In genomic region chr15:40764766-40765136, GRCh38 we compare ENCODE assay signal across 9 cellular contexts. TPM values are rescaled to one million over a fixed set of nuclear protein-coding genes. Genes with fewer than 3 reads are reported as not detected.
DNase-seq lines count a peak whose midpoint lies in the region; ATAC-seq and TF ChIP-seq lines count a peak whose summit lies in the region.
"Had no signal": no experiment of that assay in that cellular context is flagged by ENCODE, and none has a peak within 500 bp of the region (broad histone marks: within the 10 kb centered on the region; RNA-seq: fewer than 3 reads in every experiment).

No MANE protein-coding gene starts in this region.

- no peak overlapping the region for H2AFZ ChIP-seq in ACC112 (ENCODE audit: low read length, unreplicated experiment)

- no peaks in the 10 kb centered on the region for H3K79me2 ChIP-seq in ACC112 (ENCODE audit: control insufficient read depth, insufficient read depth, low read length, unreplicated experiment)

- no peak for TF ChIP-seq CTCF in choroid plexus epithelial cell (conservative IDR thresholded peaks at IDR 0.05; ENCODE audit: low read depth, low read length)

- DNase-seq in Jurkat, Clone E6-1 (ENCODE audit: low read depth, low spot score): no peak
- peak; percentile 20 for DNase-seq in choroid plexus epithelial cell (ENCODE audit: low read depth)
- DNase-seq in myocyte (ENCODE audit: low read depth): peak; percentile 11
- DNase-seq in glomerular visceral epithelial cell (ENCODE audit: extremely low spot score): no peak
- DNase-seq in NCI-H187 treated with DMSO at 0.1 percent for 48 hours (lab: John Stamatoyannopoulos, UW): no peak
- DNase-seq in DMS114 treated with DMSO at 0.1 percent for 48 hours (lab: John Stamatoyannopoulos, UW; ENCODE audit: unreplicated experiment): no peak
- DNase-seq: NCI-H187 had no signal

- H3K27ac ChIP-seq in ACC112 (ENCODE audit: low read depth, low read length): peak overlapping the region; percentile 44

- H3K4me3 ChIP-seq in ACC112 (ENCODE audit: low read depth, low read length): peak overlapping the region; percentile 68
- peak overlapping the region; percentile 56 for H3K4me3 ChIP-seq in Jurkat, Clone E6-1 (ENCODE audit: low read length)
- peak overlapping the region; percentile 60 for H3K4me3 ChIP-seq in choroid plexus epithelial cell (ENCODE audit: low read depth, low read length)

- H3K27me3 ChIP-seq in ACC112 (ENCODE audit: insufficient read depth, low read length): no peaks in the 10 kb centered on the region

- H3K36me3 ChIP-seq in ACC112 (ENCODE audit: insufficient read depth, low read length): no peaks in the 10 kb centered on the region

- H3K4me1 ChIP-seq in ACC112 (ENCODE audit: control insufficient read depth, insufficient read depth, low read length, unreplicated experiment): peaks cover 45% of the 10 kb centered on the region

- no peak for ATAC-seq in HG03045 (IDR thresholded peaks at IDR 0.05; ENCODE audit: unreplicated experiment)

RNA-seq across cellular contexts. Expression of gene GCHFR, which starts 0.9 kb away (rescaled TPM):
- polyA plus RNA-seq in Jurkat, Clone E6-1 (2012; ENCODE audit: insufficient read depth, insufficient read length): 14.2 TPM
- 5.5 and 8.0 TPM in 2 replicates for total RNA-seq in myocyte
- polyA plus RNA-seq in myocyte (2012): 2.7 TPM

RNA-seq across cellular contexts. Expression of gene C15orf62, which starts 5.0 kb away (rescaled TPM):
- polyA plus RNA-seq in Jurkat, Clone E6-1 (2012; ENCODE audit: insufficient read depth, insufficient read length): 1.3 TPM
- total RNA-seq in myocyte: not detected in 2 replicates
- polyA plus RNA-seq in myocyte (2012): 1.4 TPM

RNA-seq across cellular contexts. Expression of gene RMDN3, which starts 9.7 kb away (rescaled TPM):
- polyA plus RNA-seq in Jurkat, Clone E6-1 (2012; ENCODE audit: insufficient read depth, insufficient read length): 29.1 TPM
- 22.2 and 25.5 TPM in 2 replicates for total RNA-seq in myocyte
- polyA plus RNA-seq in myocyte (2012): 35.8 TPM

RNA-seq across cellular contexts. Expression of gene ZFYVE19, which starts 42.1 kb away (rescaled TPM):
- polyA plus RNA-seq in Jurkat, Clone E6-1 (2012; ENCODE audit: insufficient read depth, insufficient read length): 33.2 TPM
- 24.3 and 24.4 TPM in 2 replicates for total RNA-seq in myocyte
- 16.6 TPM for polyA plus RNA-seq in myocyte (2012)

RNA-seq across cellular contexts. Expression of gene DNAJC17, which starts 42.5 kb away (rescaled TPM):
- polyA plus RNA-seq in Jurkat, Clone E6-1 (2012; ENCODE audit: insufficient read depth, insufficient read length): 50.2 TPM
- 17.9 and 51.4 TPM in 2 replicates for total RNA-seq in myocyte
- 27.7 TPM for polyA plus RNA-seq in myocyte (2012)

Comparison
In these comparisons a context has a peak if more than half of its experiments do, and no peak if none do; other contexts are left out.
1. DNase-seq: peak in choroid plexus epithelial cell (single experiment) and myocyte (single experiment); none in Jurkat, Clone E6-1 (single experiment), glomerular visceral epithelial cell (single experiment), NCI-H187 treated with DMSO at 0.1 percent for 48 hours (single experiment) and DMS114 treated with DMSO at 0.1 percent for 48 hours (single experiment).
2. Peak in every context shown above with its lines, with median percentiles within 50 percentile points of each other: H3K4me3 ChIP-seq.